Comparison of ENCODE assay signal across 1 cellular context in the genomic region with DNA sequence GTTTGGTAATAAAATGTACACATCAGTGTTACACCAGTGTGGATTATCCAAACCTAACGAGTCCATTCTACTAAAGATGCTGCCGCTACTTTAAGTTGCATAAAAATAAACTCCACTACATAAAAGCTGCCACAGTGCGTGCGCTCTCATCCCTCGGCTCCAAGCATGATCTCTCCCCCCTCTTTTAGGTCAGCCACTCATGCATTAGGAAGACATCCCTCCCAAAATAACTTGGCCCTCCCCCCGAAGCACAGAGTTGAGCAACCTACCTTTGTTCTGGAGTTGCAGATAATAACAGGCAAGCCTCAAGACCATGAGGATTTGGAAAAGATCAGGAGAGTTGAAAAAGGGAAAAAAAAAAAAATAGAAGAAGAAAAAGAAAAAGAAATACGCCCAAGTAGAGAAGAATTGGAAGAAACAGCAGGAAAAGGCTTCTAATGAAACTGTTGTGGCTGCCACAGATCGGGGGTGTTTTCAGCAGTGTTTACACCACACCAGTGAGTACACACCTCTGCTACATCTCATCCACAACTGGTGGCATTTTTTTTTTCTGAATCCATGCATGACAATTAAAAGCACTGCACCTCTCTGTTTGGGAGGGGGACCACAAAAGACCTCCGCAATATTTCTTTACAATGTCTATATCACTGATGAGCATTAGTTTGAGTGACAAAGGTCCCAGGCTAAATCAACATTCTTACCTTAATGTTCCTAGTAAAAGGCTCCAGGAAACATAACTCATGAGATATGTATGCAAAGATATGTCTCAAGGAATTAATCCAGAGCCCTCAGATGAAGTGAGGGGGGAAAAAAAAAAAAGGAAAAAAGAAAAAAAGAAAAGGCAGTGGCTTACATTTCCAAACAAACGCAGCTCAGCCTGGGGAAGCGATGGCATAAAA.
TF ChIP-seq lines count a peak whose summit lies in the region.

No MANE protein-coding gene starts in this region.

TF ChIP-seq in H1, 55 proteins besides CTCF, POLR2A, EP300 and RAD21:
- TF ChIP-seq RXRA (IDR thresholded peaks at IDR 0.05; ENCODE audit: insufficient read depth, low read depth, low read length) (no peak), JUN (IDR thresholded peaks at IDR 0.05; ENCODE audit: low read depth, low read length) (no peak), CREB1 (IDR thresholded peaks at IDR 0.05) (no peak), BRCA1 (IDR thresholded peaks at IDR 0.05; ENCODE audit: low read depth, low read length) (no peak), CEBPB (IDR thresholded peaks at IDR 0.05; ENCODE audit: low read depth, low read length) (0 out of 2 replicates have a peak, but pooled peaks have one; percentile 10), KDM4A (IDR thresholded peaks at IDR 0.05; ENCODE audit: low read depth, low read length, severe bottlenecking) (no peak)
